ENCODE assay signal across 14 cellular contexts in genomic region chr10:103835121-103836045, GRCh38. TPM values are rescaled to one million over a fixed set of nuclear protein-coding genes. Genes with fewer than 3 reads are reported as not detected.
DNase-seq lines count a peak whose midpoint lies in the region; ATAC-seq, FAIRE-seq and TF ChIP-seq lines count a peak whose summit lies in the region.
"Had no signal": no experiment of that assay in that cellular context is flagged by ENCODE, and none has a peak within 500 bp of the region (broad histone marks: within the 10 kb centered on the region; RNA-seq: fewer than 3 reads in every experiment).

No MANE protein-coding gene starts in this region.

- peak; percentile 26 to 46; a peak in 3 of 6 replicates for ATAC-seq in A549
- ATAC-seq in GM18511 (IDR thresholded peaks at IDR 0.05; ENCODE audit: unreplicated experiment), result no peak

- H3K4me2 ChIP-seq in A549, result peak overlapping the region; percentile 75
- H3K4me2 ChIP-seq: KMS-11 had no signal

- CTCF ChIA-PET in A549 (lab: Yijun Ruan, JAX), result interaction anchor here (0.7 to 3.0 kb wide), 6 partner anchors 16 to 122 kb away, joined by 3 to 12 read pairs (median 3); partner anchors contain the start of gene SH3PXD2A

- DNase-seq in A549 (ENCODE audit: low read depth in 1 of 2, low spot score in 1 of 2), result peak in 1 of 2 experiments; percentile 15
- peak; percentile 54 for DNase-seq in adipocyte (ENCODE audit: low read depth)
- DNase-seq in cardiac septum (ENCODE audit: low spot score), result peak; percentile 83
- peak; percentile 78 to 92 (median 84) for DNase-seq in ovary
- DNase-seq in effector CD4-positive, alpha-beta T cell, result no peak
- no peak for DNase-seq in retina
- DNase-seq in NCI-H146 treated with DMSO at 0.1 percent for 48 hours (lab: John Stamatoyannopoulos, UW; ENCODE audit: unreplicated experiment), result no peak
- DNase-seq: ACHN; activated CD8-positive, alpha-beta memory T cell treated with anti-CD3 and anti-CD28 coated beads, Interleukin-2, amount 50 U/mL, for 4 hours; central memory CD4-positive, alpha-beta T cell; NCI-H524 treated with DMSO at 0.1 percent for 48 hours; occipital lobe had no signal

- H3K27me3 ChIP-seq in adipocyte (replicated peaks; ENCODE audit: control insufficient read depth, insufficient read depth, low read length), result no peaks in the 10 kb centered on the region
- no peaks in the 10 kb centered on the region for H3K27me3 ChIP-seq in ovary

- no peak for TF ChIP-seq CTCF in A549 (IDR thresholded peaks at IDR 0.05)
- TF ChIP-seq CTCF in ovary (IDR thresholded peaks at IDR 0.05), result no peak

- TF ChIP-seq RAD21 in A549 (conservative IDR thresholded peaks at IDR 0.05 in 1 of 2, IDR thresholded peaks at IDR 0.05 in 1 of 2), result no peak

- no peak overlapping the region for H3K9ac ChIP-seq in adipocyte (ENCODE audit: low read length)
- H3K9ac ChIP-seq: KMS-11 had no signal

- H3K4me1 ChIP-seq in A549, result peaks cover 36% of the 10 kb centered on the region
- peaks cover 24% of the 10 kb centered on the region for H3K4me1 ChIP-seq in adipocyte (ENCODE audit: control insufficient read depth, insufficient read depth, low read length)
- H3K4me1 ChIP-seq in ovary (ENCODE audit: insufficient read depth), result peaks cover 10% of the 10 kb centered on the region

- no peaks in the 10 kb centered on the region for H3K36me3 ChIP-seq in adipocyte (ENCODE audit: control insufficient read depth, insufficient read depth, low read length, severe bottlenecking)
- H3K36me3 ChIP-seq in ovary, result no peaks in the 10 kb centered on the region

- POLR2A ChIA-PET in A549 (lab: Yijun Ruan, JAX), result no interaction called here

- intact Hi-C loops in cardiac septum (cut with DNase I), result no loop called here
- intact Hi-C loops in ovary (cut with DNase I), result no loop called here

- H3K9me3 ChIP-seq in A549, result 0 out of 3 replicates have a peak, but pooled peaks cover 4% of the 10 kb centered on the region
- peaks cover 3% of the 10 kb centered on the region for H3K9me3 ChIP-seq in adipocyte (ENCODE audit: control insufficient read depth, low read length)
- H3K9me3 ChIP-seq in ovary, result no peaks in the 10 kb centered on the region

- H3K27ac ChIP-seq in A549, result peak overlapping the region; percentile 72 to 81
- H3K27ac ChIP-seq in ovary, result peak overlapping the region; percentile 23 to 58
- H3K27ac ChIP-seq: KMS-11 had no signal

- TF ChIP-seq POLR2A in A549 (IDR thresholded peaks at IDR 0.05; ENCODE audit: low read length) (no peak), ovary (IDR thresholded peaks at IDR 0.05) (no peak)

- H3K4me3 ChIP-seq in A549, result no peak overlapping the region
- no peak overlapping the region for H3K4me3 ChIP-seq in adipocyte (ENCODE audit: low read length)
- no peak overlapping the region for H3K4me3 ChIP-seq in ovary

- FAIRE-seq in A549 (lab: Jason Lieb, UNC), result no peak

- WGBS in A549 (ENCODE audit: missing lambda C conversion rate), result 78% methylated on average over 20 of the region's 20 CpGs
- 43 to 48% (median 44%) methylated on average over 20 of the region's 20 CpGs for WGBS in ovary, 3 donors

- TF ChIP-seq EP300 in A549 (IDR thresholded peaks at IDR 0.05) (no peak), ovary (IDR thresholded peaks at IDR 0.05) (peak; percentile 26)

TF ChIP-seq in A549, 52 proteins besides CTCF, POLR2A, EP300 and RAD21:
- TF ChIP-seq HDAC2 (IDR thresholded peaks at IDR 0.05) (no peak), CHD2 (IDR thresholded peaks at IDR 0.05; ENCODE audit: low read length, partially characterized antibody) (no peak), EHMT2 (IDR thresholded peaks at IDR 0.05; ENCODE audit: low read depth) (no peak), MYC (IDR thresholded peaks at IDR 0.05; ENCODE audit: borderline replicate concordance, low read length) (no peak), MAX (IDR thresholded peaks at IDR 0.05) (no peak)
TF ChIP-seq in A549: peak in this region for 0.

RNA-seq across cellular contexts. Expression of gene SH3PXD2A, which starts 20.0 kb away (rescaled TPM):
- 3.9 and 6.2 TPM in 2 replicates for polyA plus RNA-seq in A549 (2011; rRNA removed)
- 0.82 and 1.1 TPM in 2 replicates for polyA plus RNA-seq in A549 (2012; cell fraction: cytosol; rRNA removed)
- 2.2 and 2.7 TPM in 2 replicates for polyA plus RNA-seq in A549 (2012; cell fraction: nucleus; rRNA removed)
- 1.4 to 2.4 TPM (median 1.7 TPM) in 3 replicates for polyA plus RNA-seq in A549 (2017; fragmentation: RNase III; extraction: RNeasy Plus Mini Kit Qiagen cat#74134 plus additional on column Dnase treatment)
- polyA minus RNA-seq in A549 (2011; rRNA and poly(A)+ RNA removed), result 7.4 and 7.6 TPM in 2 replicates
- 45.0 TPM for total RNA-seq in cardiac septum
- total RNA-seq in ovary, result 10 to 100 TPM; 15.3 to 82.9 (median 58.8) TPM
- polyA plus RNA-seq in ovary, result 10 to 100 TPM; 29.3 to 37.4 TPM

Comparison
In these comparisons a context has a peak if more than half of its experiments do, and no peak if none do; other contexts are left out.
1. DNase-seq: peak in adipocyte (single experiment), cardiac septum (single experiment) and ovary (5 of 5); none in effector CD4-positive, alpha-beta T cell (single experiment), retina (single experiment) and NCI-H146 treated with DMSO at 0.1 percent for 48 hours (single experiment).